In the genomic region with DNA sequence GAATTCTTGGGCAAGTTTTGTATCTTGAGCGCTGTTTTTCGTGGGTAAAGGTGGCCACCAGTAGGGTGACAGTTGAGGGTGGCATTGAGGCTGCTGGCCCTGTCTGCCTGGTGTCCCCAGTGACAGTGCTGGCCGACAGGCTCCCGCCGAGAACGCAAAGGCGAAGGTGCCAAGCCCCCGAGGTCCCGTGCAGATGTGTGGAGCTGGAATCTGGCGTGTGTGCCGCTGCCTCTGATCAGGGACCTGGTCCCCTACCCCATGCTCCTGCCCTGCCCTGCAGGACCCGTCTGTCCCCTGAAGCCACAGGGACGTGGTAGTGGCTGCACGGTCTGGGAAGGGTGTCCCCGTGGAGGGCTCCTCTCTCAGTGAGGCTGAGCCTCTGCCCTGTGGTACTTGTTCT, we compare ENCODE assay signal across 13 cellular contexts. TPM values are rescaled to one million over a fixed set of nuclear protein-coding genes. Genes with fewer than 3 reads are reported as not detected.
DNase-seq lines count a peak whose midpoint lies in the region; ATAC-seq and TF ChIP-seq lines count a peak whose summit lies in the region.
"Had no signal": no experiment of that assay in that cellular context is flagged by ENCODE, and none has a peak within 500 bp of the region (broad histone marks: within the 10 kb centered on the region; RNA-seq: fewer than 3 reads in every experiment).

No MANE protein-coding gene starts in this region.

- no peaks in the 10 kb centered on the region for H3K9me3 Mint-ChIP-seq in Calu3 (ENCODE audit: low read depth, unreplicated experiment)
- no peaks in the 10 kb centered on the region for H3K9me3 Mint-ChIP-seq in activated naive CD4-positive, alpha-beta T cell treated with anti-CD3 and anti-CD28 coated beads, Interleukin-2, amount 50 U/mL, for 72 hours
- H3K9me3 Mint-ChIP-seq in naive thymus-derived CD8-positive, alpha-beta T cell: no peaks in the 10 kb centered on the region

- TF ChIP-seq CTCF in Calu3 (IDR thresholded peaks at IDR 0.05; ENCODE audit: unreplicated experiment): no peak
- TF ChIP-seq CTCF in tibial nerve (IDR thresholded peaks at IDR 0.05): no peak
- TF ChIP-seq CTCF in transverse colon (IDR thresholded peaks at IDR 0.05): no peak

- no peak for DNase-seq in Calu3
- no peak for DNase-seq in activated naive CD4-positive, alpha-beta T cell treated with anti-CD3 and anti-CD28 coated beads, Interleukin-2, amount 50 U/mL, for 72 hours (ENCODE audit: low spot score in 2 of 2)
- no peak for DNase-seq in naive thymus-derived CD8-positive, alpha-beta T cell
- no peak for DNase-seq in tibial nerve (ENCODE audit: low spot score in 2 of 2)
- DNase-seq in RKO (ENCODE audit: low spot score): no peak
- no peak for DNase-seq in transverse colon
- DNase-seq in anterior cingulate cortex (lab: John Stamatoyannopoulos, UW): no peak
- DNase-seq: activated CD8-positive, alpha-beta memory T cell treated with anti-CD3 and anti-CD28 coated beads, Interleukin-2, amount 10 ng/mL, durations not matched to agents 7 days and 5 days; BE2C; NCI-H1930; NCI-H748 treated with DMSO at 0.1 percent for 48 hours; SHP77 treated with DMSO at 0.1 percent for 48 hours had no signal

- H3K27ac Mint-ChIP-seq in Calu3 (ENCODE audit: unreplicated experiment): no peak overlapping the region
- H3K27ac Mint-ChIP-seq in activated naive CD4-positive, alpha-beta T cell treated with anti-CD3 and anti-CD28 coated beads, Interleukin-2, amount 50 U/mL, for 72 hours: peak overlapping the region; percentile 27 to 65
- H3K27ac Mint-ChIP-seq in naive thymus-derived CD8-positive, alpha-beta T cell: peak overlapping the region in 7 of 10 donors; percentile 8 to 71 (median 38)
- H3K27ac Mint-ChIP-seq: activated CD8-positive, alpha-beta memory T cell treated with anti-CD3 and anti-CD28 coated beads, Interleukin-2, amount 10 ng/mL, durations not matched to agents 7 days and 5 days had no signal

- peak overlapping the region; percentile 100; the same call in 1 of the 2 replicates for H3K9ac ChIP-seq in BLaER1

- H3K36me3 ChIP-seq in BLaER1: peaks cover 70% of the 10 kb centered on the region
- peaks cover 0 to 47% (median 19%) of the 10 kb centered on the region in 3 donors for H3K36me3 ChIP-seq in tibial nerve
- peaks cover 0 to 36% (median 14%) of the 10 kb centered on the region in 4 donors for H3K36me3 ChIP-seq in transverse colon

- peaks cover 91% of the 10 kb centered on the region for H3K36me3 Mint-ChIP-seq in Calu3 (ENCODE audit: insufficient read depth, unreplicated experiment)
- H3K36me3 Mint-ChIP-seq in activated naive CD4-positive, alpha-beta T cell treated with anti-CD3 and anti-CD28 coated beads, Interleukin-2, amount 50 U/mL, for 72 hours: peaks cover 23 to 31% of the 10 kb centered on the region in 2 donors
- H3K36me3 Mint-ChIP-seq in naive thymus-derived CD8-positive, alpha-beta T cell: peaks cover 0 to 44% (median 0%) of the 10 kb centered on the region in 3 donors

- peaks cover 20% of the 10 kb centered on the region for H3K4me1 Mint-ChIP-seq in Calu3 (ENCODE audit: low read depth, unreplicated experiment)
- H3K4me1 Mint-ChIP-seq in naive thymus-derived CD8-positive, alpha-beta T cell: peaks cover 18 to 50% (median 44%) of the 10 kb centered on the region in 4 donors

- H3K9me3 ChIP-seq in BLaER1 (no peaks in the 10 kb centered on the region), tibial nerve (no peaks in the 10 kb centered on the region), transverse colon (no peaks in the 10 kb centered on the region)
- H3K9me3 ChIP-seq: BE2C had no signal

- intact Hi-C loops in Calu3 (cut with micrococcal nuclease; ENCODE audit: unreplicated experiment) (no loop called here), transverse colon (cut with DNase I; ENCODE audit: low total_unique reads) (no loop called here)

- H3K4me3 Mint-ChIP-seq in Calu3 (ENCODE audit: low read depth, unreplicated experiment): peak overlapping the region; percentile 98
- H3K4me3 Mint-ChIP-seq in naive thymus-derived CD8-positive, alpha-beta T cell: peak overlapping the region; percentile 56 to 99 (median 78)
- H3K4me3 Mint-ChIP-seq: activated CD8-positive, alpha-beta memory T cell treated with anti-CD3 and anti-CD28 coated beads, Interleukin-2, amount 10 ng/mL, durations not matched to agents 7 days and 5 days had no signal

- no peaks in the 10 kb centered on the region for H3K27me3 Mint-ChIP-seq in Calu3 (ENCODE audit: unreplicated experiment)
- no peaks in the 10 kb centered on the region for H3K27me3 Mint-ChIP-seq in naive thymus-derived CD8-positive, alpha-beta T cell
- H3K27me3 Mint-ChIP-seq: activated CD8-positive, alpha-beta memory T cell treated with anti-CD3 and anti-CD28 coated beads, Interleukin-2, amount 10 ng/mL, durations not matched to agents 7 days and 5 days had no signal

- CTCF ChIA-PET in Calu3 (lab: Charles Lee): interaction anchor here (0.5 kb wide), 1 partner anchor 621 kb away, joined by 6 read pairs; no protein-coding TSS in a partner anchor

- H3K27me3 ChIP-seq in BLaER1: no peaks in the 10 kb centered on the region
- no peaks in the 10 kb centered on the region for H3K27me3 ChIP-seq in tibial nerve
- H3K27me3 ChIP-seq in transverse colon: no peaks in the 10 kb centered on the region
- H3K27me3 ChIP-seq: BE2C had no signal

- no peak for ATAC-seq in activated naive CD4-positive, alpha-beta T cell treated with anti-CD3 and anti-CD28 coated beads, Interleukin-2, amount 50 U/mL, for 72 hours
- ATAC-seq in naive thymus-derived CD8-positive, alpha-beta T cell: no peak
- ATAC-seq: activated CD8-positive, alpha-beta memory T cell treated with anti-CD3 and anti-CD28 coated beads, Interleukin-2, amount 10 ng/mL, durations not matched to agents 7 days and 5 days had no signal

- no peak overlapping the region for H3K4me3 ChIP-seq in BLaER1
- H3K4me3 ChIP-seq in tibial nerve: no peak overlapping the region
- no peak overlapping the region for H3K4me3 ChIP-seq in transverse colon

- POLR2A ChIA-PET in naive thymus-derived CD8-positive, alpha-beta T cell (lab: Charles Lee): interaction anchor here (1.0 to 1.2 kb wide), 2 partner anchors 18 to 38 kb away, joined by 3 read pairs; no protein-coding TSS in a partner anchor

- BruUV-seq in Calu3 (replicated peaks; lab: Mats Ljungman, UMichigan): no TSS peak

- 81 to 100% methylated on average over 1 to 13 of the region's 15 CpGs for WGBS in tibial nerve, 2 donors
- WGBS in transverse colon (ENCODE audit: low coverage in 1 of 2), 2 donors: 90% methylated on average over 14 of the region's 15 CpGs; no CpG with 5 or more reads in 1 of the 2 donors

- peak overlapping the region; percentile 94 for H3K4me2 ChIP-seq in BLaER1

- H4K20me1 ChIP-seq in BLaER1: peaks cover 83% of the 10 kb centered on the region

- peaks cover 26% of the 10 kb centered on the region for H3K4me1 ChIP-seq in BLaER1
- peaks cover 5 to 58% (median 27%) of the 10 kb centered on the region in 4 donors for H3K4me1 ChIP-seq in tibial nerve
- peaks cover 21 to 32% (median 30%) of the 10 kb centered on the region in 4 donors for H3K4me1 ChIP-seq in transverse colon
- H3K4me1 ChIP-seq: BE2C had no signal

- TF ChIP-seq EP300 in tibial nerve (IDR thresholded peaks at IDR 0.05): no peak
- no peak for TF ChIP-seq EP300 in transverse colon (IDR thresholded peaks at IDR 0.05; ENCODE audit: low read depth)

- TF ChIP-seq POLR2A in tibial nerve (IDR thresholded peaks at IDR 0.05): no peak
- no peak for TF ChIP-seq POLR2A in transverse colon (IDR thresholded peaks at IDR 0.05)

- H3K27ac ChIP-seq in BLaER1: no peak overlapping the region
- H3K27ac ChIP-seq in tibial nerve: no peak overlapping the region
- no peak overlapping the region for H3K27ac ChIP-seq in transverse colon

- in situ Hi-C loops in transverse colon (cut with MboI; ENCODE audit: low pct_ligation_motif_present in 1 of 4, low pct_unique_long_range_greater_than_20kb in 1 of 4, low sequenced_read_pairs in 3 of 4): no loop called here

RNA-seq across cellular contexts. Expression of a gene that starts 3.5 kb away (rescaled TPM):
- total RNA-seq in Calu3 (2022) (261 and 271 TPM in 2 replicates), tibial nerve (100 to 1,000 TPM in 3 of 4 donors, 10 to 100 TPM in 1; 87.3 to 161 (median 111) TPM), transverse colon (100 to 1,000 TPM in 1 of 4 donors, 10 to 100 TPM in 3; 55.4 to 110 (median 58.5) TPM)
- 100 to 1,000 TPM; 205 to 246 TPM for total RNA-seq in activated naive CD4-positive, alpha-beta T cell treated with anti-CD3 and anti-CD28 coated beads, Interleukin-2, amount 50 U/mL, for 72 hours
- total RNA-seq in naive thymus-derived CD8-positive, alpha-beta T cell: 100 to 1,000 TPM; 236 to 250 TPM
- polyA plus RNA-seq in naive thymus-derived CD8-positive, alpha-beta T cell: 10 to 100 TPM; 87.5 to 89.6 (median 89.0) TPM

RNA-seq across cellular contexts. Expression of a gene that starts 20.5 kb away (rescaled TPM):
- total RNA-seq in Calu3 (2022) (2.4 and 7.0 TPM in 2 replicates), tibial nerve (1 to 10 TPM in 3 of 4 donors, under 1 TPM in 1; 0.66 to 2.7 (median 2.3) TPM), transverse colon (100 to 1,000 TPM in 1 of 4 donors, 10 to 100 TPM in 1, 1 to 10 TPM in 2; 7.3 to 190 (median 11.4) TPM)
- 1 to 10 TPM in 1 of 2 donors, under 1 TPM in 1; 0.34 to 1.9 TPM for total RNA-seq in activated naive CD4-positive, alpha-beta T cell treated with anti-CD3 and anti-CD28 coated beads, Interleukin-2, amount 50 U/mL, for 72 hours
- 1 to 10 TPM; 3.0 to 5.3 TPM for total RNA-seq in naive thymus-derived CD8-positive, alpha-beta T cell
- polyA plus RNA-seq in naive thymus-derived CD8-positive, alpha-beta T cell: 1 to 10 TPM in 1 of 3 donors, under 1 TPM in 2; 0.06 to 1.5 (median 0.85) TPM

RNA-seq across cellular contexts. Expression of a gene that starts 38.8 kb away (rescaled TPM):
- total RNA-seq in Calu3 (2022): 59.4 and 72.4 TPM in 2 replicates
- 10 to 100 TPM; 34.4 to 50.8 TPM for total RNA-seq in activated naive CD4-positive, alpha-beta T cell treated with anti-CD3 and anti-CD28 coated beads, Interleukin-2, amount 50 U/mL, for 72 hours
- total RNA-seq in naive thymus-derived CD8-positive, alpha-beta T cell: 10 to 100 TPM; 37.1 to 41.2 TPM
- polyA plus RNA-seq in naive thymus-derived CD8-positive, alpha-beta T cell: 10 to 100 TPM; 88.8 to 99.4 (median 96.3) TPM
- total RNA-seq in tibial nerve: 100 to 1,000 TPM in 3 of 4 donors, 10 to 100 TPM in 1; 72.2 to 122 (median 108) TPM
- 100 to 1,000 TPM in 1 of 4 donors, 10 to 100 TPM in 3; 56.4 to 135 (median 75.3) TPM for total RNA-seq in transverse colon

RNA-seq across cellular contexts. Expression of a gene that starts 38.8 kb away (rescaled TPM):
- total RNA-seq in Calu3 (2022) (63.9 and 80.2 TPM in 2 replicates), tibial nerve (100 to 1,000 TPM in 1 of 4 donors, 10 to 100 TPM in 3; 51.1 to 117 (median 71.6) TPM), transverse colon (100 to 1,000 TPM in 1 of 4 donors, 10 to 100 TPM in 3; 53.8 to 130 (median 79.1) TPM)
- total RNA-seq in activated naive CD4-positive, alpha-beta T cell treated with anti-CD3 and anti-CD28 coated beads, Interleukin-2, amount 50 U/mL, for 72 hours: 10 to 100 TPM; 21.7 to 25.4 TPM
- 10 to 100 TPM; 56.9 to 65.2 TPM for total RNA-seq in naive thymus-derived CD8-positive, alpha-beta T cell
- 10 to 100 TPM; 44.4 to 57.8 (median 56.6) TPM for polyA plus RNA-seq in naive thymus-derived CD8-positive, alpha-beta T cell

RNA-seq across cellular contexts. Expression of a gene that starts 57.0 kb away (rescaled TPM):
- total RNA-seq in Calu3 (2022) (not detected in 2 replicates), tibial nerve (10 to 100 TPM in 1 of 4 donors, 1 to 10 TPM in 2, not detected in 1; 2.7 to 14.0 (median 6.3) TPM), transverse colon (10 to 100 TPM in 1 of 4 donors, 1 to 10 TPM in 2, not detected in 1; 4.6 to 12.0 (median 7.8) TPM)
- total RNA-seq in activated naive CD4-positive, alpha-beta T cell treated with anti-CD3 and anti-CD28 coated beads, Interleukin-2, amount 50 U/mL, for 72 hours: not detected
- total RNA-seq in naive thymus-derived CD8-positive, alpha-beta T cell: not detected
- not detected for polyA plus RNA-seq in naive thymus-derived CD8-positive, alpha-beta T cell
- total RNA-seq: activated CD8-positive, alpha-beta memory T cell treated with anti-CD3 and anti-CD28 coated beads, Interleukin-2, amount 10 ng/mL, durations not matched to agents 7 days and 5 days had no signal
